ENCODE assay signal across 13 cellular contexts in genomic region chr5:157592594-157592993, GRCh38. TPM values are rescaled to one million over a fixed set of nuclear protein-coding genes. Genes with fewer than 3 reads are reported as not detected.
DNase-seq lines count a peak whose midpoint lies in the region; ATAC-seq and TF ChIP-seq lines count a peak whose summit lies in the region.
"Had no signal": no experiment of that assay in that cellular context is flagged by ENCODE, and none has a peak within 500 bp of the region (broad histone marks: within the 10 kb centered on the region; RNA-seq: fewer than 3 reads in every experiment).

No MANE protein-coding gene starts in this region.

- H3K9ac ChIP-seq in OCI-LY3 (ENCODE audit: low read length) = peak overlapping the region; percentile 81

- peak overlapping the region; percentile 18; the same call in 1 of the 2 replicates for H2AFZ ChIP-seq in OCI-LY3 (ENCODE audit: low read depth, low read length)

- TF ChIP-seq CTCF in OCI-LY3 (IDR thresholded peaks at IDR 0.05; ENCODE audit: low read depth, low read length) = no peak
- no peak for TF ChIP-seq CTCF in brain microvascular endothelial cell (IDR thresholded peaks at IDR 0.05; ENCODE audit: low read depth, low read length, missing control alignments)

- no peaks in the 10 kb centered on the region for H3K27me3 ChIP-seq in OCI-LY3 (ENCODE audit: low read depth, low read length)
- no peaks in the 10 kb centered on the region for H3K27me3 ChIP-seq in brain microvascular endothelial cell (replicated peaks)
- H3K27me3 ChIP-seq: heart right ventricle, tibial artery had no signal

- ATAC-seq in stimulated activated naive B cell treated with anti-CD40 and anti-IgM and Interleukin-4, amounts not matched to agents 10 μg/mL and 1 μg/mL and 100 μg/mL, for 72 hours (replicated peaks) = peak; percentile 12 to 15
- no peak for ATAC-seq in HG03045 (IDR thresholded peaks at IDR 0.05; ENCODE audit: unreplicated experiment)
- ATAC-seq in GM21723 (IDR thresholded peaks at IDR 0.05; ENCODE audit: unreplicated experiment) = no peak

- H3K36me3 ChIP-seq in OCI-LY3 (replicated peaks; ENCODE audit: low read depth, low read length) (no peaks in the 10 kb centered on the region), brain microvascular endothelial cell (replicated peaks) (no peaks in the 10 kb centered on the region)
- H3K36me3 ChIP-seq: heart right ventricle, tibial artery had no signal

- no peak for DNase-seq in activated naive CD4-positive, alpha-beta T cell treated with anti-CD3 and anti-CD28 coated beads for 36 hours
- DNase-seq in activated naive CD4-positive, alpha-beta T cell treated with anti-CD3 and anti-CD28 coated beads, Interleukin-2, amount 50 U/mL, for 16 hours = no peak
- DNase-seq in brain microvascular endothelial cell (no peak), islet precursor cell (no peak)
- DNase-seq in stimulated activated naive B cell treated with anti-CD40 and anti-IgM and Interleukin-4, amounts not matched to agents 10 μg/mL and 1 μg/mL and 100 μg/mL, for 72 hours = no peak
- DNase-seq: endodermal cell, heart right ventricle, NCI-H1436 treated with DMSO at 0.1 percent for 48 hours, tibial artery had no signal

- H3K27me3 Mint-ChIP-seq in activated naive CD4-positive, alpha-beta T cell treated with anti-CD3 and anti-CD28 coated beads for 36 hours (ENCODE audit: low read depth) = peaks cover 2% of the 10 kb centered on the region
- H3K27me3 Mint-ChIP-seq in stimulated activated naive B cell treated with anti-CD40 and anti-IgM and Interleukin-4, amounts not matched to agents 10 μg/mL and 1 μg/mL and 100 μg/mL, for 72 hours = no peaks in the 10 kb centered on the region

- peaks cover 59% of the 10 kb centered on the region for H3K4me1 ChIP-seq in OCI-LY3 (ENCODE audit: low read length)
- H3K4me1 ChIP-seq: tibial artery had no signal

- H3K79me2 ChIP-seq in OCI-LY3 (ENCODE audit: low read length) = no peaks in the 10 kb centered on the region

- peaks cover 7% of the 10 kb centered on the region for H3K36me3 Mint-ChIP-seq in activated naive CD4-positive, alpha-beta T cell treated with anti-CD3 and anti-CD28 coated beads for 36 hours (ENCODE audit: low read depth)
- peaks cover 0 to 7% of the 10 kb centered on the region in 2 donors for H3K36me3 Mint-ChIP-seq in stimulated activated naive B cell treated with anti-CD40 and anti-IgM and Interleukin-4, amounts not matched to agents 10 μg/mL and 1 μg/mL and 100 μg/mL, for 72 hours

- peaks cover 60% of the 10 kb centered on the region for H3K4me1 Mint-ChIP-seq in activated naive CD4-positive, alpha-beta T cell treated with anti-CD3 and anti-CD28 coated beads for 36 hours (ENCODE audit: low read depth)
- H3K4me1 Mint-ChIP-seq in stimulated activated naive B cell treated with anti-CD40 and anti-IgM and Interleukin-4, amounts not matched to agents 10 μg/mL and 1 μg/mL and 100 μg/mL, for 72 hours = peaks cover 45 to 61% of the 10 kb centered on the region in 2 donors

- CTCF ChIA-PET in activated naive CD4-positive, alpha-beta T cell treated with anti-CD3 and anti-CD28 coated beads for 36 hours (lab: Charles Lee) = no interaction called here

- peak overlapping the region; percentile 64 for H3K4me3 ChIP-seq in OCI-LY3 (ENCODE audit: low read length)
- H3K4me3 ChIP-seq in brain microvascular endothelial cell (ENCODE audit: low read depth, low read length) = no peak overlapping the region
- H3K4me3 ChIP-seq: heart right ventricle, tibial artery had no signal

- no peaks in the 10 kb centered on the region for H4K20me1 ChIP-seq in OCI-LY3 (ENCODE audit: insufficient read depth, low read length)

- no peak overlapping the region for H3K4me3 Mint-ChIP-seq in activated naive CD4-positive, alpha-beta T cell treated with anti-CD3 and anti-CD28 coated beads for 36 hours
- peak overlapping the region; percentile 4 to 65 for H3K4me3 Mint-ChIP-seq in stimulated activated naive B cell treated with anti-CD40 and anti-IgM and Interleukin-4, amounts not matched to agents 10 μg/mL and 1 μg/mL and 100 μg/mL, for 72 hours
- H3K4me3 Mint-ChIP-seq: endodermal cell had no signal

- H3K4me2 ChIP-seq in OCI-LY3 (ENCODE audit: low read length) = peak overlapping the region; percentile 79

- H3K9me3 ChIP-seq in OCI-LY3 (ENCODE audit: insufficient read depth, low read length) = no peaks in the 10 kb centered on the region
- H3K9me3 ChIP-seq: heart right ventricle, tibial artery had no signal

- in situ Hi-C loops in brain microvascular endothelial cell (cut with HindIII; ENCODE audit: low pct_ligation_motif_present, low sequenced_read_pairs) = no loop called here

- peak overlapping the region; percentile 73 for H3K27ac Mint-ChIP-seq in activated naive CD4-positive, alpha-beta T cell treated with anti-CD3 and anti-CD28 coated beads for 36 hours
- peak overlapping the region; percentile 88 for H3K27ac Mint-ChIP-seq in stimulated activated naive B cell treated with anti-CD40 and anti-IgM and Interleukin-4, amounts not matched to agents 10 μg/mL and 1 μg/mL and 100 μg/mL, for 72 hours
- H3K27ac Mint-ChIP-seq: endodermal cell had no signal

- intact Hi-C loops in activated naive CD4-positive, alpha-beta T cell treated with anti-CD3 and anti-CD28 coated beads for 36 hours (cut with micrococcal nuclease) = no loop called here

- H3K9me3 Mint-ChIP-seq in activated naive CD4-positive, alpha-beta T cell treated with anti-CD3 and anti-CD28 coated beads for 36 hours = peaks cover 6% of the 10 kb centered on the region
- H3K9me3 Mint-ChIP-seq in stimulated activated naive B cell treated with anti-CD40 and anti-IgM and Interleukin-4, amounts not matched to agents 10 μg/mL and 1 μg/mL and 100 μg/mL, for 72 hours = peaks cover 0 to 7% of the 10 kb centered on the region in 2 donors
- H3K9me3 Mint-ChIP-seq: endodermal cell had no signal

- H3K27ac ChIP-seq in OCI-LY3 (ENCODE audit: low read length) = peak overlapping the region; percentile 99
- H3K27ac ChIP-seq in brain microvascular endothelial cell = peak overlapping the region; percentile 13
- H3K27ac ChIP-seq: tibial artery had no signal

RNA-seq across cellular contexts. Expression of gene ADAM19, which starts 17.0 kb away (rescaled TPM):
- total RNA-seq in activated naive CD4-positive, alpha-beta T cell treated with anti-CD3 and anti-CD28 coated beads for 36 hours = 10 to 100 TPM; 37.3 to 39.3 TPM

RNA-seq across cellular contexts. Expression of gene SOX30, which starts 59.6 kb away (rescaled TPM):
- under 1 TPM; 0.36 to 0.57 TPM for total RNA-seq in activated naive CD4-positive, alpha-beta T cell treated with anti-CD3 and anti-CD28 coated beads for 36 hours
- total RNA-seq: mesenteric fat pad had no signal

Comparison
In these comparisons a context has a peak if more than half of its experiments do, and no peak if none do; other contexts are left out.
1. ATAC-seq: peak in stimulated activated naive B cell treated with anti-CD40 and anti-IgM and Interleukin-4, amounts not matched to agents 10 μg/mL and 1 μg/mL and 100 μg/mL, for 72 hours (2 of 2); none in HG03045 (single experiment) and GM21723 (single experiment).